3 cellular contexts compared by ENCODE assay signal in the genomic region with DNA sequence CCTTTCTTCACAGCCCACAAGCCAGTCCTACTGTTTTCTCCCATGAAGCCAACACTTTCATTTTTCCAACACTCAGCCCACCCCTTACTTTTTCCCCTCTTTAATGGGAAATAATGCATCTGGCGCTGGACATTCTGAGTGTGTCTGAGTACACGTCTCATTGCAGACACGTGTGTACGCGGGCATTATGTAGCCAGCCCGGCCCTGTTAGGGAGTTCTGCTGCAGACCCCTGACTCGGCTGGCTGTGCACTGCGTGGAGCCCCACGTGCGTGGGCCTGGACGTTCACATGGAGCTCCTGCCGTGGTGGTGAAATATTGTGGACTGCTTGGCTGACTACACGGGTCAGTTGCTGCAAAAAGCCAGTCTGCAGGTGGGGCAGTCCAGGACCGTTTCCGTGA.
"Had no signal": no experiment of that assay in that cellular context is flagged by ENCODE, and none has a peak within 500 bp of the region (broad histone marks: within the 10 kb centered on the region; RNA-seq: fewer than 3 reads in every experiment).

No MANE protein-coding gene starts in this region.

- H3K4me3 ChIP-seq: GM12878 had no signal

- ATAC-seq: GM12878 had no signal

- DNase-seq: GDM1, GF-D8 had no signal
